1 cellular context compared by ENCODE assay signal in genomic region chr4:86294883-86295282, GRCh38.
TF ChIP-seq lines count a peak whose summit lies in the region.

No MANE protein-coding gene starts in this region.

TF ChIP-seq in GM23338, 12 proteins besides CTCF, POLR2A, EP300 and RAD21 (continued from another document):
- TF ChIP-seq, protein P1, sequence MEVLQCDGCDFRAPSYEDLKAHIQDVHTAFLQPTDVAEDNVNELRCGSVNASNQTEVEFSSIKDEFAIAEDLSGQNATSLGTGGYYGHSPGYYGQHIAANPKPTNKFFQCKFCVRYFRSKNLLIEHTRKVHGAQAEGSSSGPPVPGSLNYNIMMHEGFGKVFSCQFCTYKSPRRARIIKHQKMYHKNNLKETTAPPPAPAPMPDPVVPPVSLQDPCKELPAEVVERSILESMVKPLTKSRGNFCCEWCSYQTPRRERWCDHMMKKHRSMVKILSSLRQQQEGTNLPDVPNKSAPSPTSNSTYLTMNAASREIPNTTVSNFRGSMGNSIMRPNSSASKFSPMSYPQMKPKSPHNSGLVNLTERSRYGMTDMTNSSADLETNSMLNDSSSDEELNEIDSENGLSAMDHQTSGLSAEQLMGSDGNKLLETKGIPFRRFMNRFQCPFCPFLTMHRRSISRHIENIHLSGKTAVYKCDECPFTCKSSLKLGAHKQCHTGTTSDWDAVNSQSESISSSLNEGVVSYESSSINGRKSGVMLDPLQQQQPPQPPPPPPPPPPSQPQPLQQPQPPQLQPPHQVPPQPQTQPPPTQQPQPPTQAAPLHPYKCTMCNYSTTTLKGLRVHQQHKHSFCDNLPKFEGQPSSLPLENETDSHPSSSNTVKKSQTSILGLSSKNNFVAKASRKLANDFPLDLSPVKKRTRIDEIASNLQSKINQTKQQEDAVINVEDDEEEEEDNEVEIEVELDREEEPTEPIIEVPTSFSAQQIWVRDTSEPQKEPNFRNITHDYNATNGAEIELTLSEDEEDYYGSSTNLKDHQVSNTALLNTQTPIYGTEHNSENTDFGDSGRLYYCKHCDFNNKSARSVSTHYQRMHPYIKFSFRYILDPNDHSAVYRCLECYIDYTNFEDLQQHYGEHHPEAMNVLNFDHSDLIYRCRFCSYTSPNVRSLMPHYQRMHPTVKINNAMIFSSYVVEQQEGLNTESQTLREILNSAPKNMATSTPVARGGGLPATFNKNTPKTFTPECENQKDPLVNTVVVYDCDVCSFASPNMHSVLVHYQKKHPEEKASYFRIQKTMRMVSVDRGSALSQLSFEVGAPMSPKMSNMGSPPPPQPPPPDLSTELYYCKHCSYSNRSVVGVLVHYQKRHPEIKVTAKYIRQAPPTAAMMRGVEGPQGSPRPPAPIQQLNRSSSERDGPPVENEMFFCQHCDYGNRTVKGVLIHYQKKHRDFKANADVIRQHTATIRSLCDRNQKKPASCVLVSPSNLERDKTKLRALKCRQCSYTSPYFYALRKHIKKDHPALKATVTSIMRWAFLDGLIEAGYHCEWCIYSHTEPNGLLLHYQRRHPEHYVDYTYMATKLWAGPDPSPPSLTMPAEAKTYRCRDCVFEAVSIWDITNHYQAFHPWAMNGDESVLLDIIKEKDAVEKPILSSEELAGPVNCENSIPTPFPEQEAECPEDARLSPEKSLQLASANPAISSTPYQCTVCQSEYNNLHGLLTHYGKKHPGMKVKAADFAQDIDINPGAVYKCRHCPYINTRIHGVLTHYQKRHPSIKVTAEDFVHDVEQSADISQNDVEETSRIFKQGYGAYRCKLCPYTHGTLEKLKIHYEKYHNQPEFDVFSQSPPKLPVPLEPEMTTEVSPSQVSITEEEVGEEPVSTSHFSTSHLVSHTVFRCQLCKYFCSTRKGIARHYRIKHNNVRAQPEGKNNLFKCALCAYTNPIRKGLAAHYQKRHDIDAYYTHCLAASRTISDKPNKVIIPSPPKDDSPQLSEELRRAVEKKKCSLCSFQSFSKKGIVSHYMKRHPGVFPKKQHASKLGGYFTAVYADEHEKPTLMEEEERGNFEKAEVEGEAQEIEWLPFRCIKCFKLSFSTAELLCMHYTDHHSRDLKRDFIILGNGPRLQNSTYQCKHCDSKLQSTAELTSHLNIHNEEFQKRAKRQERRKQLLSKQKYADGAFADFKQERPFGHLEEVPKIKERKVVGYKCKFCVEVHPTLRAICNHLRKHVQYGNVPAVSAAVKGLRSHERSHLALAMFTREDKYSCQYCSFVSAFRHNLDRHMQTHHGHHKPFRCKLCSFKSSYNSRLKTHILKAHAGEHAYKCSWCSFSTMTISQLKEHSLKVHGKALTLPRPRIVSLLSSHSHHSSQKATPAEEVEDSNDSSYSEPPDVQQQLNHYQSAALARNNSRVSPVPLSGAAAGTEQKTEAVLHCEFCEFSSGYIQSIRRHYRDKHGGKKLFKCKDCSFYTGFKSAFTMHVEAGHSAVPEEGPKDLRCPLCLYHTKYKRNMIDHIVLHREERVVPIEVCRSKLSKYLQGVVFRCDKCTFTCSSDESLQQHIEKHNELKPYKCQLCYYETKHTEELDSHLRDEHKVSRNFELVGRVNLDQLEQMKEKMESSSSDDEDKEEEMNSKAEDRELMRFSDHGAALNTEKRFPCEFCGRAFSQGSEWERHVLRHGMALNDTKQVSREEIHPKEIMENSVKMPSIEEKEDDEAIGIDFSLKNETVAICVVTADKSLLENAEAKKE (CRISPR knock-in tag; IDR thresholded peaks at IDR 0.05) = no peak
- TF ChIP-seq EZH2 (IDR thresholded peaks at IDR 0.05; ENCODE audit: low read depth, unreplicated experiment) = no peak
- TF ChIP-seq ZNF114 (CRISPR knock-in tag; IDR thresholded peaks at IDR 0.05) = no peak
- no peak for TF ChIP-seq JUNB (IDR thresholded peaks at IDR 0.05; ENCODE audit: unreplicated experiment)
- TF ChIP-seq, protein P2, sequence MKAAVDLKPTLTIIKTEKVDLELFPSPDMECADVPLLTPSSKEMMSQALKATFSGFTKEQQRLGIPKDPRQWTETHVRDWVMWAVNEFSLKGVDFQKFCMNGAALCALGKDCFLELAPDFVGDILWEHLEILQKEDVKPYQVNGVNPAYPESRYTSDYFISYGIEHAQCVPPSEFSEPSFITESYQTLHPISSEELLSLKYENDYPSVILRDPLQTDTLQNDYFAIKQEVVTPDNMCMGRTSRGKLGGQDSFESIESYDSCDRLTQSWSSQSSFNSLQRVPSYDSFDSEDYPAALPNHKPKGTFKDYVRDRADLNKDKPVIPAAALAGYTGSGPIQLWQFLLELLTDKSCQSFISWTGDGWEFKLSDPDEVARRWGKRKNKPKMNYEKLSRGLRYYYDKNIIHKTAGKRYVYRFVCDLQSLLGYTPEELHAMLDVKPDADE (IDR thresholded peaks at IDR 0.05) = no peak
- TF ChIP-seq, protein P3, sequence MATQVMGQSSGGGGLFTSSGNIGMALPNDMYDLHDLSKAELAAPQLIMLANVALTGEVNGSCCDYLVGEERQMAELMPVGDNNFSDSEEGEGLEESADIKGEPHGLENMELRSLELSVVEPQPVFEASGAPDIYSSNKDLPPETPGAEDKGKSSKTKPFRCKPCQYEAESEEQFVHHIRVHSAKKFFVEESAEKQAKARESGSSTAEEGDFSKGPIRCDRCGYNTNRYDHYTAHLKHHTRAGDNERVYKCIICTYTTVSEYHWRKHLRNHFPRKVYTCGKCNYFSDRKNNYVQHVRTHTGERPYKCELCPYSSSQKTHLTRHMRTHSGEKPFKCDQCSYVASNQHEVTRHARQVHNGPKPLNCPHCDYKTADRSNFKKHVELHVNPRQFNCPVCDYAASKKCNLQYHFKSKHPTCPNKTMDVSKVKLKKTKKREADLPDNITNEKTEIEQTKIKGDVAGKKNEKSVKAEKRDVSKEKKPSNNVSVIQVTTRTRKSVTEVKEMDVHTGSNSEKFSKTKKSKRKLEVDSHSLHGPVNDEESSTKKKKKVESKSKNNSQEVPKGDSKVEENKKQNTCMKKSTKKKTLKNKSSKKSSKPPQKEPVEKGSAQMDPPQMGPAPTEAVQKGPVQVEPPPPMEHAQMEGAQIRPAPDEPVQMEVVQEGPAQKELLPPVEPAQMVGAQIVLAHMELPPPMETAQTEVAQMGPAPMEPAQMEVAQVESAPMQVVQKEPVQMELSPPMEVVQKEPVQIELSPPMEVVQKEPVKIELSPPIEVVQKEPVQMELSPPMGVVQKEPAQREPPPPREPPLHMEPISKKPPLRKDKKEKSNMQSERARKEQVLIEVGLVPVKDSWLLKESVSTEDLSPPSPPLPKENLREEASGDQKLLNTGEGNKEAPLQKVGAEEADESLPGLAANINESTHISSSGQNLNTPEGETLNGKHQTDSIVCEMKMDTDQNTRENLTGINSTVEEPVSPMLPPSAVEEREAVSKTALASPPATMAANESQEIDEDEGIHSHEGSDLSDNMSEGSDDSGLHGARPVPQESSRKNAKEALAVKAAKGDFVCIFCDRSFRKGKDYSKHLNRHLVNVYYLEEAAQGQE (IDR thresholded peaks at IDR 0.05; ENCODE audit: unreplicated experiment) = no peak
- TF ChIP-seq EZH2phosphoT487 (IDR thresholded peaks at IDR 0.05; ENCODE audit: unreplicated experiment) = no peak
- TF ChIP-seq CREB1 (CRISPR knock-in tag; IDR thresholded peaks at IDR 0.05; ENCODE audit: low read depth) = no peak
